In genomic region chrX:68684291-68684918, GRCh38 we compare ENCODE assay signal across 10 cellular contexts. TPM values are rescaled to one million over a fixed set of nuclear protein-coding genes. Genes with fewer than 3 reads are reported as not detected.
DNase-seq lines count a peak whose midpoint lies in the region; ATAC-seq, FAIRE-seq and TF ChIP-seq lines count a peak whose summit lies in the region.
"Had no signal": no experiment of that assay in that cellular context is flagged by ENCODE, and none has a peak within 500 bp of the region (broad histone marks: within the 10 kb centered on the region; RNA-seq: fewer than 3 reads in every experiment).

No MANE protein-coding gene starts in this region.

- H3K27me3 ChIP-seq in bronchial epithelial cell (ENCODE audit: control insufficient read depth, insufficient read depth, low read length) (no peaks in the 10 kb centered on the region), lung (ENCODE audit: control insufficient read depth, insufficient read depth) (no peaks in the 10 kb centered on the region), prostate gland (replicated peaks; ENCODE audit: insufficient read depth) (no peaks in the 10 kb centered on the region)
- H3K27me3 ChIP-seq: body of pancreas had no signal

- peak overlapping the region; percentile 33 to 79 for H3K27ac ChIP-seq in lung (ENCODE audit: low read depth in 1 of 2, low read length in 1 of 2)
- H3K27ac ChIP-seq in prostate gland: no peak overlapping the region

- TF ChIP-seq POLR2A in prostate gland (IDR thresholded peaks at IDR 0.05): no peak

- 4 to 28% methylated on average over 7 to 15 of the region's 15 CpGs for WGBS in lung, 2 donors
- WGBS in prostate gland: 48% methylated on average over 9 of the region's 15 CpGs

- H3K4me3 ChIP-seq in bronchial epithelial cell (ENCODE audit: low read depth, low read length) (no peak overlapping the region), lung (no peak overlapping the region), prostate gland (no peak overlapping the region)
- H3K4me3 ChIP-seq: body of pancreas had no signal

- TF ChIP-seq CTCF in bronchial epithelial cell (IDR thresholded peaks at IDR 0.05; ENCODE audit: insufficient read depth, low read length, severe bottlenecking): no peak
- no peak for TF ChIP-seq CTCF in lung (IDR thresholded peaks at IDR 0.05; ENCODE audit: control extremely low read depth, extremely low read depth)
- TF ChIP-seq CTCF in prostate gland (IDR thresholded peaks at IDR 0.05): no peak

- peak; percentile 11 for DNase-seq in stimulated activated CD4-positive, alpha-beta T cell treated with anti-CD3 and anti-CD28 coated beads, Interleukin-4, amount 100 ng/mL, for 1 hour
- DNase-seq in stimulated activated CD4-positive, alpha-beta T cell treated with anti-CD3 and anti-CD28 coated beads, Interleukin-4, amount 100 ng/mL, for 4 hours: no peak
- no peak for DNase-seq in bronchial epithelial cell (ENCODE audit: low read depth)
- no peak for DNase-seq in lung (ENCODE audit: low spot score)
- DNase-seq in frontal cortex (ENCODE audit: low spot score in 2 of 2): no peak
- no peak for DNase-seq in prostate gland (ENCODE audit: low spot score)
- DNase-seq in NCI-H2171 treated with DMSO at 0.1 percent for 48 hours (lab: John Stamatoyannopoulos, UW): no peak
- DNase-seq: NCI-H2029 treated with DMSO at 0.1 percent for 48 hours had no signal

- ATAC-seq in lung (ENCODE audit: insufficient read depth, low FRiP score) (peak; percentile 53), GM21619 (IDR thresholded peaks at IDR 0.05; ENCODE audit: unreplicated experiment) (no peak)
- ATAC-seq: body of pancreas had no signal

- H3K9me3 ChIP-seq in lung (ENCODE audit: control insufficient read depth in 2 of 2, insufficient read depth in 1 of 2, low read length in 1 of 2) (peaks cover 0 to 2% of the 10 kb centered on the region in 2 donors), prostate gland (no peaks in the 10 kb centered on the region)
- H3K9me3 ChIP-seq: body of pancreas had no signal

- peak; percentile 18 for FAIRE-seq in bronchial epithelial cell (lab: Jason Lieb, UNC)
- FAIRE-seq in frontal cortex (lab: Jason Lieb, UNC): no peak

- H3K36me3 ChIP-seq in bronchial epithelial cell (ENCODE audit: control insufficient read depth, insufficient read depth, low read length): no peaks in the 10 kb centered on the region
- H3K36me3 ChIP-seq in lung (ENCODE audit: control insufficient read depth in 2 of 2, insufficient read depth in 2 of 2, low read length in 2 of 2): no peaks in the 10 kb centered on the region
- H3K36me3 ChIP-seq in prostate gland: no peaks in the 10 kb centered on the region

- H3K4me1 ChIP-seq in lung (ENCODE audit: control insufficient read depth in 2 of 2, insufficient read depth in 2 of 2, low read length in 2 of 2) (peaks cover 5 to 10% of the 10 kb centered on the region in 2 donors), prostate gland (replicated peaks) (no peaks in the 10 kb centered on the region)

- intact Hi-C loops in prostate gland (cut with DNase I): no loop called here

RNA-seq across cellular contexts. Expression of gene STARD8, which starts 36.9 kb away (rescaled TPM):
- total RNA-seq in bronchial epithelial cell: not detected in 2 replicates
- total RNA-seq in lung: 10 to 100 TPM; 17.5 to 20.2 TPM
- 10 to 100 TPM in 1 of 2 donors, 1 to 10 TPM in 1; 5.7 to 19.4 TPM for polyA plus RNA-seq in lung
- 1.6 TPM for total RNA-seq in frontal cortex
- total RNA-seq in prostate gland: 10 to 100 TPM in 1 of 2 donors, 1 to 10 TPM in 1; 5.6 to 14.3 TPM

Comparison
In these comparisons a context has a peak if more than half of its experiments do, and no peak if none do; other contexts are left out.
1. H3K27ac ChIP-seq: peak in lung (2 of 2); none in prostate gland (0 of 2).